Comparison of ENCODE assay signal across 26 cellular contexts in the genomic region with DNA sequence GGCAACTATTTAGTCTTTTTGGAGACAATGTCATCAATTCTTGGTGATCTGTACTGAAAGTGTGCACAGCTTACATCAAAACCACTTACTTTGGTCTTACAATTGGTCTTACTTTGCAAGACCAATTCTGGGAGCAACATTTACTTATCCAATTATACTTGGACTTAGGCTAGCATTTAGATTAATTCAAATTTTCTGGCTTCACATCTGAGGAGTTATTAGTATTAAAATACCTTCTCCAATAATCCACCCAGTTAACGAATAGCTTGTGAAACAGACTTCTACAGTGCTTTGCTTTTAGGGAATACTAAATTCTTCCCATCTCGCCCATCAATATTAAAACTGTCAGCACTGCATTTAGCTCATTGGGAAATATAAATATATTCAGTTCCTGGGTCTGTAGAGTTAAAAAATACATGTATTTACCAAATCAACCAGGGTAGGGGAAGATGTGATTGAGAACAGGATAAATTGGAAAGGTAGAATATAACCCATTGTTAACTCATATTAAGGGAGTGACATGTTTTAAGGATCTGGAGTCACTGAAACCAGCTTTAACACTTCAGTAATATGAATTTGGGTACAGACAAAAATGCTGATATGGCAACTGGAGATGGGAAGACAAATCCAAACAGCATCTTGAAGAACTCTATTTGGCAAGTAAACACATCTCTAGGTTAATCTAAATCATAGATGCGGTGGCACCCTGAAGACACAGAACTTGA. TPM values are rescaled to one million over a fixed set of nuclear protein-coding genes. Genes with fewer than 3 reads are reported as not detected.
DNase-seq lines count a peak whose midpoint lies in the region; ATAC-seq, FAIRE-seq and TF ChIP-seq lines count a peak whose summit lies in the region.
"Had no signal": no experiment of that assay in that cellular context is flagged by ENCODE, and none has a peak within 500 bp of the region (broad histone marks: within the 10 kb centered on the region; RNA-seq: fewer than 3 reads in every experiment).

No MANE protein-coding gene starts in this region.

- CTCF ChIA-PET in activated CD4-positive, alpha-beta T cell treated with anti-CD3 and anti-CD28 coated beads for 36 hours (lab: Charles Lee) = interaction anchor here (0.7 to 15.7 kb wide), 10 partner anchors 7 to 164 kb away, joined by 3 to 249 read pairs (median 23); a partner anchor contains a TSS

- H3K4me3 ChIP-seq in SK-N-MC = no peak overlapping the region
- H3K4me3 ChIP-seq: breast epithelium, coronary artery, esophagus squamous epithelium, gastroesophageal sphincter, lower lobe of right lung, tibial nerve had no signal

- no peaks in the 10 kb centered on the region for H3K9me3 Mint-ChIP-seq in activated CD4-positive, alpha-beta T cell treated with anti-CD3 and anti-CD28 coated beads for 36 hours (ENCODE audit: low read depth)
- H3K9me3 Mint-ChIP-seq in natural killer cell = no peaks in the 10 kb centered on the region
- H3K9me3 Mint-ChIP-seq: activated T-helper 17 cell treated with anti-CD3 and anti-CD28 coated beads, Interleukin-2, amount 50 U/mL, for 72 hours; stimulated activated naive CD8-positive, alpha-beta T cell treated with anti-CD3 and anti-CD28 coated beads, Interleukin-15, amount 100 ng/mL, for 72 hours had no signal

- no peaks in the 10 kb centered on the region for H3K27me3 Mint-ChIP-seq in activated CD4-positive, alpha-beta T cell treated with anti-CD3 and anti-CD28 coated beads for 36 hours
- H3K27me3 Mint-ChIP-seq in natural killer cell (ENCODE audit: low read depth in 2 of 2) = no peaks in the 10 kb centered on the region
- H3K27me3 Mint-ChIP-seq: activated T-helper 17 cell treated with anti-CD3 and anti-CD28 coated beads, Interleukin-2, amount 50 U/mL, for 72 hours; stimulated activated naive CD8-positive, alpha-beta T cell treated with anti-CD3 and anti-CD28 coated beads, Interleukin-15, amount 100 ng/mL, for 72 hours had no signal

- in situ Hi-C loops in GM13976 (cut with MboI; ENCODE audit: low sequenced_read_pairs, unreplicated experiment) = loop anchor here (5.0 to 10.0 kb wide), 2 partner anchors 118 to 140 kb away; no protein-coding TSS in a partner anchor

- POLR2A ChIA-PET in activated CD4-positive, alpha-beta T cell treated with anti-CD3 and anti-CD28 coated beads for 36 hours (lab: Charles Lee) = interaction anchor here (0.7 to 2.4 kb wide), 4 partner anchors 8 to 42 kb away, joined by 3 to 15 read pairs (median 6); a partner anchor contains a TSS

- no peak for TF ChIP-seq CTCF in natural killer cell (IDR thresholded peaks at IDR 0.05)
- TF ChIP-seq CTCF in GM13976 (IDR thresholded peaks at IDR 0.05; ENCODE audit: borderline replicate concordance, control extremely low read depth, extremely low read depth, insufficient read depth, missing control alignments) = no peak

- H3K27ac Mint-ChIP-seq in activated CD4-positive, alpha-beta T cell treated with anti-CD3 and anti-CD28 coated beads for 36 hours = peak overlapping the region; percentile 73
- H3K27ac Mint-ChIP-seq in natural killer cell = peak overlapping the region; percentile 23 to 64
- H3K27ac Mint-ChIP-seq: activated T-helper 17 cell treated with anti-CD3 and anti-CD28 coated beads, Interleukin-2, amount 50 U/mL, for 72 hours; stimulated activated naive CD8-positive, alpha-beta T cell treated with anti-CD3 and anti-CD28 coated beads, Interleukin-15, amount 100 ng/mL, for 72 hours had no signal

- intact Hi-C loops in activated CD4-positive, alpha-beta T cell treated with anti-CD3 and anti-CD28 coated beads for 36 hours (cut with DNase I, micrococcal nuclease) = no loop called here
- intact Hi-C loops in natural killer cell (cut with micrococcal nuclease) = loop anchor here (5.0 kb wide), 1 partner anchor 50 kb away; no protein-coding TSS in a partner anchor

- peak overlapping the region; percentile 45 for H3K27ac ChIP-seq in SK-N-MC
- H3K27ac ChIP-seq: breast epithelium, coronary artery, lower lobe of right lung, tibial nerve had no signal

- no peak for ATAC-seq in activated CD4-positive, alpha-beta T cell treated with anti-CD3 and anti-CD28 coated beads for 36 hours
- no peak for ATAC-seq in natural killer cell
- ATAC-seq: activated T-helper 17 cell treated with anti-CD3 and anti-CD28 coated beads, Interleukin-2, amount 50 U/mL, for 72 hours; gastroesophageal sphincter; lower lobe of right lung; stimulated activated naive CD8-positive, alpha-beta T cell treated with anti-CD3 and anti-CD28 coated beads, Interleukin-15, amount 100 ng/mL, for 72 hours had no signal

- peaks cover 85% of the 10 kb centered on the region for H3K4me1 Mint-ChIP-seq in activated CD4-positive, alpha-beta T cell treated with anti-CD3 and anti-CD28 coated beads for 36 hours
- H3K4me1 Mint-ChIP-seq in natural killer cell = peaks cover 10 to 14% of the 10 kb centered on the region in 2 donors

- H3K4me3 Mint-ChIP-seq in activated CD4-positive, alpha-beta T cell treated with anti-CD3 and anti-CD28 coated beads for 36 hours = no peak overlapping the region
- H3K4me3 Mint-ChIP-seq in natural killer cell = no peak overlapping the region
- H3K4me3 Mint-ChIP-seq: activated T-helper 17 cell treated with anti-CD3 and anti-CD28 coated beads, Interleukin-2, amount 50 U/mL, for 72 hours; stimulated activated naive CD8-positive, alpha-beta T cell treated with anti-CD3 and anti-CD28 coated beads, Interleukin-15, amount 100 ng/mL, for 72 hours had no signal

- H3K9ac ChIP-seq in SK-N-MC (ENCODE audit: insufficient read length) = no peak overlapping the region

- no peak for DNase-seq in activated CD4-positive, alpha-beta T cell treated with anti-CD3 and anti-CD28 coated beads for 36 hours
- DNase-seq in activated CD4-positive, alpha-beta T cell treated with anti-CD3 and anti-CD28 coated beads, Interleukin-2, amount 50 U/mL, for 4 hours = no peak
- DNase-seq in GM12892 (ENCODE audit: insufficient read length) (no peak), SK-N-MC (ENCODE audit: low read depth, low spot score) (no peak), natural killer cell (no peak), GM13976 (ENCODE audit: low spot score) (no peak), AG08395 (ENCODE audit: low spot score) (no peak)
- no peak for DNase-seq in stimulated activated CD4-positive, alpha-beta T cell treated with anti-CD3 and anti-CD28 coated beads, Interleukin-1b, Interleukin-23, amount 100 ng/mL, for 48 hours
- DNase-seq: amniotic stem cell; BE2C; Caco-2; esophagus squamous epithelium; H7; KG1; kidney; lower lobe of right lung; NCI-H1694; NCI-H2171; NCI-H524; small intestine; stimulated activated naive CD8-positive, alpha-beta T cell treated with anti-CD3 and anti-CD28 coated beads, Interleukin-15, amount 100 ng/mL, for 72 hours had no signal

- no peaks in the 10 kb centered on the region for H3K9me3 ChIP-seq in SK-N-MC (ENCODE audit: low read depth, low read length)
- H3K9me3 ChIP-seq: BE2C, breast epithelium, Caco-2, esophagus squamous epithelium, gastroesophageal sphincter, lower lobe of right lung, tibial nerve had no signal

- FAIRE-seq in GM12892 (lab: Jason Lieb, UNC) = no peak
- FAIRE-seq: kidney, small intestine had no signal

- TF ChIP-seq POLR2A in GM12892 (IDR thresholded peaks at IDR 0.05; ENCODE audit: low read depth, low read length) = peak; percentile 7

- H3K36me3 Mint-ChIP-seq in activated CD4-positive, alpha-beta T cell treated with anti-CD3 and anti-CD28 coated beads for 36 hours (ENCODE audit: low read depth) = peaks cover 45% of the 10 kb centered on the region
- H3K36me3 Mint-ChIP-seq in natural killer cell = no peaks in the 10 kb centered on the region

- H3K36me3 ChIP-seq in SK-N-MC (ENCODE audit: insufficient read depth, low read length) = peaks cover 59% of the 10 kb centered on the region
- H3K36me3 ChIP-seq: breast epithelium had no signal

RNA-seq across cellular contexts. Expression of a gene that starts 9.2 kb away (rescaled TPM):
- total RNA-seq in activated CD4-positive, alpha-beta T cell treated with anti-CD3 and anti-CD28 coated beads for 36 hours = 10 to 100 TPM; 21.3 to 26.3 TPM
- polyA plus RNA-seq in GM12892 (2012; ENCODE audit: missing spikeins) = 12.5 TPM
- total RNA-seq in natural killer cell = 10 to 100 TPM; 49.8 to 64.6 (median 63.4) TPM

RNA-seq across cellular contexts. Expression of a gene that starts 9.8 kb away (rescaled TPM):
- 100 to 1,000 TPM; 271 to 368 TPM for total RNA-seq in activated CD4-positive, alpha-beta T cell treated with anti-CD3 and anti-CD28 coated beads for 36 hours
- 199 TPM for polyA plus RNA-seq in GM12892 (2012; ENCODE audit: missing spikeins)
- total RNA-seq in natural killer cell = 100 to 1,000 TPM; 125 to 157 (median 137) TPM

RNA-seq across cellular contexts. Expression of a gene that starts 42.0 kb away (rescaled TPM):
- total RNA-seq in activated CD4-positive, alpha-beta T cell treated with anti-CD3 and anti-CD28 coated beads for 36 hours = under 1 TPM in 1 of 2 experiments, not detected in 1; 0.14 TPM
- polyA plus RNA-seq in GM12892 (2012; ENCODE audit: missing spikeins) = 1.2 TPM
- total RNA-seq in natural killer cell = 1 to 10 TPM; 1.5 to 3.7 (median 2.6) TPM
